Comparison of ENCODE assay signal across 12 cellular contexts in genomic region chr12:3134526-3135135, GRCh38.
"Had no signal": no experiment of that assay in that cellular context is flagged by ENCODE, and none has a peak within 500 bp of the region (broad histone marks: within the 10 kb centered on the region; RNA-seq: fewer than 3 reads in every experiment).

No MANE protein-coding gene starts in this region.

- H3K9me3 Mint-ChIP-seq: dendritic cell treated with granulocyte-macrophage colony-stimulating factor and Interleukin-4, amounts not matched to agents 40 ng/mL and 50 ng/mL, for 4 days; effector memory CD8-positive, alpha-beta T cell; memory B cell; natural killer cell treated with Interleukin-12 subunit alpha and Interleukin-12 subunit beta and Interleukin-15 and Interleukin-18, amount 100 ng/mL, for 72 hours; stimulated activated naive B cell treated with anti-CD40 and anti-IgM and Interleukin-4, amounts not matched to agents 10 μg/mL and 1 μg/mL and 100 μg/mL, for 72 hours; stimulated activated naive CD8-positive, alpha-beta T cell treated with anti-CD3 and anti-CD28 coated beads, Interleukin-15, amount 100 ng/mL, for 72 hours had no signal

- H3K36me3 Mint-ChIP-seq: memory B cell; natural killer cell treated with Interleukin-12 subunit alpha and Interleukin-12 subunit beta and Interleukin-15 and Interleukin-18, amount 100 ng/mL, for 72 hours; stimulated activated naive B cell treated with anti-CD40 and anti-IgM and Interleukin-4, amounts not matched to agents 10 μg/mL and 1 μg/mL and 100 μg/mL, for 72 hours had no signal

- H3K9me3 ChIP-seq: esophagus squamous epithelium, gastroesophageal sphincter, lower lobe of right lung, testis, tibial nerve had no signal

- H3K4me3 Mint-ChIP-seq: dendritic cell treated with granulocyte-macrophage colony-stimulating factor and Interleukin-4, amounts not matched to agents 40 ng/mL and 50 ng/mL, for 4 days; effector memory CD8-positive, alpha-beta T cell; memory B cell; natural killer cell treated with Interleukin-12 subunit alpha and Interleukin-12 subunit beta and Interleukin-15 and Interleukin-18, amount 100 ng/mL, for 72 hours; stimulated activated naive B cell treated with anti-CD40 and anti-IgM and Interleukin-4, amounts not matched to agents 10 μg/mL and 1 μg/mL and 100 μg/mL, for 72 hours; stimulated activated naive CD8-positive, alpha-beta T cell treated with anti-CD3 and anti-CD28 coated beads, Interleukin-15, amount 100 ng/mL, for 72 hours had no signal

- H3K27ac Mint-ChIP-seq: dendritic cell treated with granulocyte-macrophage colony-stimulating factor and Interleukin-4, amounts not matched to agents 40 ng/mL and 50 ng/mL, for 4 days; effector memory CD8-positive, alpha-beta T cell; memory B cell; natural killer cell treated with Interleukin-12 subunit alpha and Interleukin-12 subunit beta and Interleukin-15 and Interleukin-18, amount 100 ng/mL, for 72 hours; stimulated activated naive B cell treated with anti-CD40 and anti-IgM and Interleukin-4, amounts not matched to agents 10 μg/mL and 1 μg/mL and 100 μg/mL, for 72 hours; stimulated activated naive CD8-positive, alpha-beta T cell treated with anti-CD3 and anti-CD28 coated beads, Interleukin-15, amount 100 ng/mL, for 72 hours had no signal

- H3K27ac ChIP-seq: cardiac muscle cell, esophagus squamous epithelium, lower lobe of right lung, testis, tibial nerve had no signal

- H3K4me3 ChIP-seq: cardiac muscle cell, esophagus squamous epithelium, gastroesophageal sphincter, lower lobe of right lung, testis, tibial nerve had no signal

- H3K27me3 ChIP-seq: cardiac muscle cell, esophagus squamous epithelium, gastroesophageal sphincter, testis, tibial nerve had no signal

- H3K36me3 ChIP-seq: cardiac muscle cell, esophagus squamous epithelium, gastroesophageal sphincter, lower lobe of right lung had no signal

- DNase-seq: esophagus squamous epithelium, lower lobe of right lung had no signal
